In the genomic region with DNA sequence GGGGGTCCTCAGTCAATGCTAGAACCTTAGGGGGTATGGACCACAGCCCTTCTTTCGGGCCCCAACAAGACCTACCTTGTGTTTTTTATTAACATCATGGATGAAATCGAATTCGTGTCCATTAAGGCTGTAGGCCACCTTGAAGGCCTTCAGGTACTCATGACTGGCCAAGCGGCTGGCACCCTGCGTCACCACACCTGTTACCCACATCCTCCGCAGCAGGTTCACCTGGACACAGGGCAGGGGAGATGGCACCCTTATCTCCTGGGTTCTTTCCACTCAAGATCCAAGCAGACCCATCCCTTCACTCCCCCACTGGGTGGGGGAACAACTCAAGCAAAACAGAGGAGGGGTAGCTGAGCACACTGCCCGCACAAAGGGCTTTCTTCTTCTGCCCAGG, we compare ENCODE assay signal across 20 cellular contexts. TPM values are rescaled to one million over a fixed set of nuclear protein-coding genes. Genes with fewer than 3 reads are reported as not detected.
A peak's percentile ranks its signal among the peaks of the same experiment; 100 is the strongest.
DNase-seq lines count a peak whose midpoint lies in the region; ATAC-seq and TF ChIP-seq lines count a peak whose summit lies in the region.
"Had no signal": no experiment of that assay in that cellular context is flagged by ENCODE, and none has a peak within 500 bp of the region (broad histone marks: within the 10 kb centered on the region; RNA-seq: fewer than 3 reads in every experiment).

No MANE protein-coding gene starts in this region.

- H3K9me3 Mint-ChIP-seq in CD4-positive, CD25-positive, alpha-beta regulatory T cell, result no peaks in the 10 kb centered on the region
- no peaks in the 10 kb centered on the region for H3K9me3 Mint-ChIP-seq in CD4-positive, alpha-beta memory T cell
- H3K9me3 Mint-ChIP-seq in activated naive CD4-positive, alpha-beta T cell treated with anti-CD3 and anti-CD28 coated beads, Interleukin-2, amount 10 ng/mL, durations not matched to agents 7 days and 5 days, result no peaks in the 10 kb centered on the region
- H3K9me3 Mint-ChIP-seq: IgD-negative memory B cell had no signal

- H3K4me1 Mint-ChIP-seq in CD4-positive, CD25-positive, alpha-beta regulatory T cell, result peaks cover 0 to 87% (median 55%) of the 10 kb centered on the region in 4 donors
- peaks cover 26 to 69% (median 45%) of the 10 kb centered on the region in 4 donors for H3K4me1 Mint-ChIP-seq in CD4-positive, alpha-beta memory T cell
- peaks cover 56% of the 10 kb centered on the region for H3K4me1 Mint-ChIP-seq in activated naive CD4-positive, alpha-beta T cell treated with anti-CD3 and anti-CD28 coated beads, Interleukin-2, amount 10 ng/mL, durations not matched to agents 7 days and 5 days

- POLR2A ChIA-PET in CD4-positive, alpha-beta memory T cell (lab: Charles Lee; ENCODE audit: partially characterized antibody), result no interaction called here

- no peaks in the 10 kb centered on the region for H3K27me3 ChIP-seq in CD4-positive, CD25-positive, alpha-beta regulatory T cell (ENCODE audit: control insufficient read depth, insufficient read depth, low read length)
- H3K27me3 ChIP-seq in CD4-positive, alpha-beta memory T cell (ENCODE audit: insufficient read depth, low read length), result no peaks in the 10 kb centered on the region
- H3K27me3 ChIP-seq in thoracic aorta (replicated peaks; ENCODE audit: insufficient read depth), result no peaks in the 10 kb centered on the region

- no peak for ATAC-seq in CD4-positive, CD25-positive, alpha-beta regulatory T cell (ENCODE audit: low read depth in 2 of 2)
- no peak for ATAC-seq in thoracic aorta (ENCODE audit: insufficient number of reproducible peaks, low FRiP score, low read depth)
- ATAC-seq in GM19463 (IDR thresholded peaks at IDR 0.05; ENCODE audit: unreplicated experiment), result no peak

- peaks cover 11% of the 10 kb centered on the region for H3K36me3 ChIP-seq in CD4-positive, CD25-positive, alpha-beta regulatory T cell (ENCODE audit: control insufficient read depth, insufficient read depth, low read length)
- peaks cover 8% of the 10 kb centered on the region for H3K36me3 ChIP-seq in CD4-positive, alpha-beta memory T cell (ENCODE audit: insufficient read depth, low read length)
- peaks cover 70% of the 10 kb centered on the region for H3K36me3 ChIP-seq in thoracic aorta

- TF ChIP-seq CTCF in coronary artery (IDR thresholded peaks at IDR 0.05) (no peak), thoracic aorta (IDR thresholded peaks at IDR 0.05) (no peak)

- DNase-seq in CD4-positive, CD25-positive, alpha-beta regulatory T cell, result no peak
- DNase-seq in CD4-positive, alpha-beta memory T cell, result no peak
- DNase-seq in coronary artery (ENCODE audit: low spot score), result peak; percentile 67
- DNase-seq in thoracic aorta (ENCODE audit: low spot score), result no peak
- no peak for DNase-seq in activated naive CD4-positive, alpha-beta T cell treated with anti-CD3 and anti-CD28 coated beads, Interleukin-2, amount 10 ng/mL, durations not matched to agents 7 days and 5 days
- no peak for DNase-seq in activated T-cell treated with anti-CD3 and anti-CD28 coated beads for 4 hours
- DNase-seq: ACHN, AML-193, Caco-2, MM.1S, NCI-H1092, NCI-H1436 treated with DMSO at 0.1 percent for 48 hours, NCI-H2029, NCI-H345, NCI-H524 treated with DMSO at 0.1 percent for 48 hours, PC-9 had no signal

- no peaks in the 10 kb centered on the region for H3K27me3 Mint-ChIP-seq in CD4-positive, CD25-positive, alpha-beta regulatory T cell
- no peaks in the 10 kb centered on the region for H3K27me3 Mint-ChIP-seq in CD4-positive, alpha-beta memory T cell
- no peaks in the 10 kb centered on the region for H3K27me3 Mint-ChIP-seq in activated naive CD4-positive, alpha-beta T cell treated with anti-CD3 and anti-CD28 coated beads, Interleukin-2, amount 10 ng/mL, durations not matched to agents 7 days and 5 days

- no peaks in the 10 kb centered on the region for H3K9me3 ChIP-seq in CD4-positive, CD25-positive, alpha-beta regulatory T cell (ENCODE audit: control insufficient read depth in 2 of 2, low read length in 2 of 2)
- H3K9me3 ChIP-seq in CD4-positive, alpha-beta memory T cell (ENCODE audit: control insufficient read depth in 1 of 2, low read length in 2 of 2), result no peaks in the 10 kb centered on the region
- H3K9me3 ChIP-seq in thoracic aorta, result no peaks in the 10 kb centered on the region
- H3K9me3 ChIP-seq: Caco-2, HAP-1 had no signal

- H3K36me3 Mint-ChIP-seq in CD4-positive, CD25-positive, alpha-beta regulatory T cell, result peaks cover 43% of the 10 kb centered on the region
- peaks cover 8 to 10% of the 10 kb centered on the region in 2 donors for H3K36me3 Mint-ChIP-seq in CD4-positive, alpha-beta memory T cell
- peaks cover 37% of the 10 kb centered on the region for H3K36me3 Mint-ChIP-seq in activated naive CD4-positive, alpha-beta T cell treated with anti-CD3 and anti-CD28 coated beads, Interleukin-2, amount 10 ng/mL, durations not matched to agents 7 days and 5 days

- no peak overlapping the region for H3K4me3 ChIP-seq in CD4-positive, CD25-positive, alpha-beta regulatory T cell (ENCODE audit: low read depth, low read length)
- H3K4me3 ChIP-seq in CD4-positive, alpha-beta memory T cell (ENCODE audit: low read length in 2 of 2), result no peak overlapping the region
- peak overlapping the region; percentile 97 for H3K4me3 ChIP-seq in coronary artery
- H3K4me3 ChIP-seq in thoracic aorta, result no peak overlapping the region
- H3K4me3 ChIP-seq: HAP-1, PC-9 had no signal

- peaks cover 47% of the 10 kb centered on the region for H3K4me1 ChIP-seq in CD4-positive, CD25-positive, alpha-beta regulatory T cell (ENCODE audit: control insufficient read depth, insufficient read depth, low read length, poor library complexity, severe bottlenecking)
- peaks cover 38% of the 10 kb centered on the region for H3K4me1 ChIP-seq in CD4-positive, alpha-beta memory T cell (ENCODE audit: insufficient read depth, low read length)
- peaks cover 48 to 100% of the 10 kb centered on the region in 2 donors for H3K4me1 ChIP-seq in thoracic aorta (ENCODE audit: control insufficient read depth in 1 of 2, low read depth in 2 of 2)

- peak overlapping the region; percentile 7 for H3K27ac ChIP-seq in CD4-positive, CD25-positive, alpha-beta regulatory T cell (ENCODE audit: insufficient read depth, low read length, poor library complexity, severe bottlenecking)
- H3K27ac ChIP-seq in CD4-positive, alpha-beta memory T cell (ENCODE audit: low read depth, low read length), result no peak overlapping the region
- H3K27ac ChIP-seq in coronary artery (peak overlapping the region; percentile 94 to 98), thoracic aorta (peak overlapping the region; percentile 88 to 98)
- H3K27ac ChIP-seq: C4-2B, PC-9 had no signal

- H3K4me3 Mint-ChIP-seq in CD4-positive, CD25-positive, alpha-beta regulatory T cell, result no peak overlapping the region
- no peak overlapping the region for H3K4me3 Mint-ChIP-seq in CD4-positive, alpha-beta memory T cell
- H3K4me3 Mint-ChIP-seq in activated naive CD4-positive, alpha-beta T cell treated with anti-CD3 and anti-CD28 coated beads, Interleukin-2, amount 10 ng/mL, durations not matched to agents 7 days and 5 days, result no peak overlapping the region

- CTCF ChIA-PET in CD4-positive, alpha-beta memory T cell (lab: Charles Lee; ENCODE audit: partially characterized antibody), result interaction anchor here (2.3 to 7.1 kb wide), 4 partner anchors 12 to 113 kb away, joined by 33 to 171 read pairs (median 82); a partner anchor contains a TSS
- CTCF ChIA-PET in activated naive CD4-positive, alpha-beta T cell treated with anti-CD3 and anti-CD28 coated beads, Interleukin-2, amount 10 ng/mL, durations not matched to agents 7 days and 5 days (lab: Charles Lee), result interaction anchor here (2.2 to 4.2 kb wide), 3 partner anchors 14 to 271 kb away, joined by 17 to 66 read pairs (median 20); no protein-coding TSS in a partner anchor

- H3K27ac Mint-ChIP-seq in CD4-positive, CD25-positive, alpha-beta regulatory T cell, result peak overlapping the region; percentile 86 to 99 (median 97)
- peak overlapping the region in 5 of 7 donors; percentile 50 to 98 (median 94) for H3K27ac Mint-ChIP-seq in CD4-positive, alpha-beta memory T cell
- no peak overlapping the region for H3K27ac Mint-ChIP-seq in activated naive CD4-positive, alpha-beta T cell treated with anti-CD3 and anti-CD28 coated beads, Interleukin-2, amount 10 ng/mL, durations not matched to agents 7 days and 5 days

- intact Hi-C loops in CD4-positive, alpha-beta memory T cell (cut with micrococcal nuclease), result no loop called here

RNA-seq across cellular contexts. Expression of a gene that starts 6.6 kb away (rescaled TPM):
- 149 TPM for total RNA-seq in CD4-positive, CD25-positive, alpha-beta regulatory T cell
- 10 to 100 TPM; 14.0 to 15.4 (median 14.4) TPM for polyA plus RNA-seq in CD4-positive, CD25-positive, alpha-beta regulatory T cell
- total RNA-seq in CD4-positive, alpha-beta memory T cell, result 100 to 1,000 TPM in 1 of 2 experiments, 10 to 100 TPM in 1; 92.8 to 102 TPM
- polyA plus RNA-seq in CD4-positive, alpha-beta memory T cell, result 10 to 100 TPM in 1 of 2 donors, 1 to 10 TPM in 1; 5.1 to 13.0 TPM
- 1,000 to 10,000 TPM; 1,687 to 3,053 TPM for total RNA-seq in thoracic aorta

RNA-seq across cellular contexts. Expression of a gene that starts 11.2 kb away (rescaled TPM):
- 251 TPM for total RNA-seq in CD4-positive, CD25-positive, alpha-beta regulatory T cell
- 100 to 1,000 TPM in 1 of 4 donors, 10 to 100 TPM in 3; 76.8 to 108 (median 93.3) TPM for polyA plus RNA-seq in CD4-positive, CD25-positive, alpha-beta regulatory T cell
- 100 to 1,000 TPM; 124 to 126 TPM for total RNA-seq in CD4-positive, alpha-beta memory T cell
- polyA plus RNA-seq in CD4-positive, alpha-beta memory T cell, result 10 to 100 TPM; 40.7 to 44.7 TPM
- total RNA-seq in thoracic aorta, result 100 to 1,000 TPM; 111 to 173 TPM

Comparison
In these comparisons a context has a peak if more than half of its experiments do, and no peak if none do; other contexts are left out.
1. RNA of a gene that starts 6.6 kb away (total RNA-seq): 1,687 to 3,053 TPM in thoracic aorta; 149 TPM in CD4-positive, CD25-positive, alpha-beta regulatory T cell (single experiment) and 92.8 to 102 TPM in CD4-positive, alpha-beta memory T cell; every median in the first group is over 10 times any median in the second.